In the genomic region with DNA sequence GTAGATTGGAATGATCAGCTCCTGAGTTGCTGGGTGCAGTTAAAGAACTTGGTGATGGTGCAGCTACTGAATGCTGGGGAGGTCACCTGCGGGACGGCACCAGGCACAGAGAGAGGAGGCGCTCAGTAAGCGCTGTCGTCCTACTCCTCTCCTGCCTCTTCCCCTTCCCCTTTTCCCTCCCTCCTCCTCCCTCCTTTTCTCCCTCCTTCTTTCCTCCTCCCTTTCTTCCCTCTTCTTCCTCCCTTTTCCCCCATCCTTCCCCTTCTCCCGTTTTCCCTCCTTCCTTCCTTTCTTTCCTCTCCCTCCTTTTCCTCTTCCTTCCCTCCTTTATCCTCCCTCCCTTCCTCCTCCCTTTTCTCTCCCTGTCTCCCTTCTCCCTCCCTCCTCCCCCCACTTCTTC, we compare ENCODE assay signal across 28 cellular contexts.
"Had no signal": no experiment of that assay in that cellular context is flagged by ENCODE, and none has a peak within 500 bp of the region (broad histone marks: within the 10 kb centered on the region; RNA-seq: fewer than 3 reads in every experiment).

No MANE protein-coding gene starts in this region.

- H3K4me3 Mint-ChIP-seq: naive B cell; nephron; neural crest cell; stimulated activated memory B cell treated with anti-CD40 and anti-IgM and Interleukin-4, amounts not matched to agents 10 μg/mL and 1 μg/mL and 100 μg/mL, for 72 hours; stimulated activated naive CD8-positive, alpha-beta T cell treated with anti-CD3 and anti-CD28 coated beads, Interleukin-15, amount 100 ng/mL, for 72 hours; type B pancreatic cell had no signal

- ATAC-seq: left colon; left lung; lower lobe of right lung; pancreas; right cardiac atrium; stimulated activated memory B cell treated with anti-CD40 and anti-IgM and Interleukin-4, amounts not matched to agents 10 μg/mL and 1 μg/mL and 100 μg/mL, for 72 hours; stimulated activated naive CD8-positive, alpha-beta T cell treated with anti-CD3 and anti-CD28 coated beads, Interleukin-15, amount 100 ng/mL, for 72 hours had no signal

- DNase-seq: hippocampal formation; kidney; left colon; left lung; lower lobe of right lung; mammary epithelial cell; mesenchymal stem cell; naive B cell; nucleus accumbens; pancreas; posterior cingulate gyrus; retina; sigmoid colon; small intestine; spleen; stimulated activated CD4-positive, alpha-beta T cell treated with anti-CD3 and anti-CD28 coated beads, Interleukin-4, amount 100 ng/mL, for 24 hours; stimulated activated naive CD4-positive, alpha-beta T cell treated with Interleukin-2 at 50 U/mL for 16 hours; stimulated activated naive CD8-positive, alpha-beta T cell treated with anti-CD3 and anti-CD28 coated beads, Interleukin-15, amount 100 ng/mL, for 72 hours; substantia nigra; uterus had no signal

- H3K27me3 ChIP-seq: pancreas, sigmoid colon, tibial nerve, uterus had no signal

- H3K4me1 Mint-ChIP-seq: naive B cell; neural crest cell; stimulated activated memory B cell treated with anti-CD40 and anti-IgM and Interleukin-4, amounts not matched to agents 10 μg/mL and 1 μg/mL and 100 μg/mL, for 72 hours had no signal

- H3K27ac ChIP-seq: left lung, lower lobe of right lung, pancreas, prostate gland, sigmoid colon, spleen, tibial nerve, uterus had no signal

- H3K36me3 ChIP-seq: left lung, lower lobe of right lung, pancreas, prostate gland, sigmoid colon, spleen, tibial nerve, uterus had no signal

- H3K4me3 ChIP-seq: left lung, lower lobe of right lung, pancreas, prostate gland, sigmoid colon, spleen, tibial nerve, uterus had no signal

- FAIRE-seq: islet of Langerhans, kidney, pancreas, small intestine had no signal

- H3K9me3 Mint-ChIP-seq: nephron; neural crest cell; stimulated activated memory B cell treated with anti-CD40 and anti-IgM and Interleukin-4, amounts not matched to agents 10 μg/mL and 1 μg/mL and 100 μg/mL, for 72 hours; stimulated activated naive CD8-positive, alpha-beta T cell treated with anti-CD3 and anti-CD28 coated beads, Interleukin-15, amount 100 ng/mL, for 72 hours; type B pancreatic cell had no signal

- H3K9me3 ChIP-seq: left lung, lower lobe of right lung, pancreas, prostate gland, sigmoid colon, spleen, tibial nerve, uterus had no signal

- H3K36me3 Mint-ChIP-seq: naive B cell; stimulated activated memory B cell treated with anti-CD40 and anti-IgM and Interleukin-4, amounts not matched to agents 10 μg/mL and 1 μg/mL and 100 μg/mL, for 72 hours; type B pancreatic cell had no signal

- H3K4me1 ChIP-seq: left lung, lower lobe of right lung, pancreas, prostate gland, sigmoid colon, uterus had no signal

- H3K27ac Mint-ChIP-seq: naive B cell; nephron; stimulated activated memory B cell treated with anti-CD40 and anti-IgM and Interleukin-4, amounts not matched to agents 10 μg/mL and 1 μg/mL and 100 μg/mL, for 72 hours; stimulated activated naive CD8-positive, alpha-beta T cell treated with anti-CD3 and anti-CD28 coated beads, Interleukin-15, amount 100 ng/mL, for 72 hours; type B pancreatic cell had no signal
